ENCODE assay signal across 1 cellular context in the genomic region with DNA sequence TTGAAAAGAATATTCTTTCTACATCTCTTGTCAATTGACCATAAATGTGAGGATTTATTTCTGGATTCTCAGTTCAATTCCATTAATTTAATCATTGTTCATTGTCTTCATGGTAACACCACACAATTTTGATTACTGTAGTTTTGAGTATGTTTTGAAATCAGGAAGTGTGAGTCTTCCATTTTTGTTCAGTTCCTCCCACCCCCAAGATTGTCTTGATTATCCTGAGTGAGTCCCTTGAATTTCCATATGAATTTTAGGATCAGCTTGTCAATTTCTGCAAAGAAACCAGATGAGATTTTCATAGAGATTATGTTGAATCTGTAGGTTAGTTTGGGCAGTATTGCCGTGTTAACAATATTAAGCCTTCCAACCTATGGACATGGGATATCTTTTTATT.
TF ChIP-seq lines count a peak whose summit lies in the region.

No MANE protein-coding gene starts in this region.

TF ChIP-seq in K562, 482 proteins besides CTCF, POLR2A, EP300 and RAD21 (continued from another document and continues in another):
- TF ChIP-seq CHD7 (IDR thresholded peaks at IDR 0.05; ENCODE audit: low read depth, low read length): no peak
- no peak for TF ChIP-seq TCF7L2 (IDR thresholded peaks at IDR 0.05; ENCODE audit: low read depth, low read length)
- peak; percentile 44; the same call in 1 of the 2 replicates for TF ChIP-seq ZNF589 (CRISPR knock-in tag; IDR thresholded peaks at IDR 0.05; ENCODE audit: low read depth)
- no peak for TF ChIP-seq MBD2 (IDR thresholded peaks at IDR 0.05; ENCODE audit: borderline replicate concordance, low read depth)
- no peak for TF ChIP-seq ZNF586 (CRISPR knock-in tag; conservative IDR thresholded peaks at IDR 0.05)
- TF ChIP-seq, protein P1, sequence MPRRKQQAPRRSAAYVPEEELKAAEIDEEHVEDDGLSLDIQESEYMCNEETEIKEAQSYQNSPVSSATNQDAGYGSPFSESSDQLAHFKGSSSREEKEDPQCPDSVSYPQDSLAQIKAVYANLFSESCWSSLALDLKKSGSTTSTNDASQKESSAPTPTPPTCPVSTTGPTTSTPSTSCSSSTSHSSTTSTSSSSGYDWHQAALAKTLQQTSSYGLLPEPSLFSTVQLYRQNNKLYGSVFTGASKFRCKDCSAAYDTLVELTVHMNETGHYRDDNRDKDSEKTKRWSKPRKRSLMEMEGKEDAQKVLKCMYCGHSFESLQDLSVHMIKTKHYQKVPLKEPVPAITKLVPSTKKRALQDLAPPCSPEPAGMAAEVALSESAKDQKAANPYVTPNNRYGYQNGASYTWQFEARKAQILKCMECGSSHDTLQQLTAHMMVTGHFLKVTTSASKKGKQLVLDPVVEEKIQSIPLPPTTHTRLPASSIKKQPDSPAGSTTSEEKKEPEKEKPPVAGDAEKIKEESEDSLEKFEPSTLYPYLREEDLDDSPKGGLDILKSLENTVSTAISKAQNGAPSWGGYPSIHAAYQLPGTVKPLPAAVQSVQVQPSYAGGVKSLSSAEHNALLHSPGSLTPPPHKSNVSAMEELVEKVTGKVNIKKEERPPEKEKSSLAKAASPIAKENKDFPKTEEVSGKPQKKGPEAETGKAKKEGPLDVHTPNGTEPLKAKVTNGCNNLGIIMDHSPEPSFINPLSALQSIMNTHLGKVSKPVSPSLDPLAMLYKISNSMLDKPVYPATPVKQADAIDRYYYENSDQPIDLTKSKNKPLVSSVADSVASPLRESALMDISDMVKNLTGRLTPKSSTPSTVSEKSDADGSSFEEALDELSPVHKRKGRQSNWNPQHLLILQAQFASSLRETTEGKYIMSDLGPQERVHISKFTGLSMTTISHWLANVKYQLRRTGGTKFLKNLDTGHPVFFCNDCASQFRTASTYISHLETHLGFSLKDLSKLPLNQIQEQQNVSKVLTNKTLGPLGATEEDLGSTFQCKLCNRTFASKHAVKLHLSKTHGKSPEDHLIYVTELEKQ (CRISPR knock-in tag; IDR thresholded peaks at IDR 0.05): no peak
- TF ChIP-seq EHMT2 (IDR thresholded peaks at IDR 0.05): no peak
- TF ChIP-seq GTF2E2 (tag; IDR thresholded peaks at IDR 0.05): no peak
- TF ChIP-seq ZFX (CRISPR knock-in tag; IDR thresholded peaks at IDR 0.05): no peak
- no peak for TF ChIP-seq TARDBP (IDR thresholded peaks at IDR 0.05)
- TF ChIP-seq SETDB1 (IDR thresholded peaks at IDR 0.05; ENCODE audit: low read length): no peak
- no peak for TF ChIP-seq ZNF512 (tag; IDR thresholded peaks at IDR 0.05)
- TF ChIP-seq KHSRP (IDR thresholded peaks at IDR 0.05): no peak
- no peak for TF ChIP-seq KLF13 (tag; IDR thresholded peaks at IDR 0.05; ENCODE audit: borderline replicate concordance, low read depth)
- peak; percentile 36; the same call in 1 of the 2 replicates for TF ChIP-seq SPI1 (IDR thresholded peaks at IDR 0.05; ENCODE audit: borderline replicate concordance, low read depth, low read length)
- TF ChIP-seq GABPB2 (CRISPR knock-in tag; conservative IDR thresholded peaks at IDR 0.05): no peak
- TF ChIP-seq ZNF79 (CRISPR knock-in tag; IDR thresholded peaks at IDR 0.05; ENCODE audit: low read depth): no peak
- no peak for TF ChIP-seq DPF2 (IDR thresholded peaks at IDR 0.05)
- TF ChIP-seq, protein P2, sequence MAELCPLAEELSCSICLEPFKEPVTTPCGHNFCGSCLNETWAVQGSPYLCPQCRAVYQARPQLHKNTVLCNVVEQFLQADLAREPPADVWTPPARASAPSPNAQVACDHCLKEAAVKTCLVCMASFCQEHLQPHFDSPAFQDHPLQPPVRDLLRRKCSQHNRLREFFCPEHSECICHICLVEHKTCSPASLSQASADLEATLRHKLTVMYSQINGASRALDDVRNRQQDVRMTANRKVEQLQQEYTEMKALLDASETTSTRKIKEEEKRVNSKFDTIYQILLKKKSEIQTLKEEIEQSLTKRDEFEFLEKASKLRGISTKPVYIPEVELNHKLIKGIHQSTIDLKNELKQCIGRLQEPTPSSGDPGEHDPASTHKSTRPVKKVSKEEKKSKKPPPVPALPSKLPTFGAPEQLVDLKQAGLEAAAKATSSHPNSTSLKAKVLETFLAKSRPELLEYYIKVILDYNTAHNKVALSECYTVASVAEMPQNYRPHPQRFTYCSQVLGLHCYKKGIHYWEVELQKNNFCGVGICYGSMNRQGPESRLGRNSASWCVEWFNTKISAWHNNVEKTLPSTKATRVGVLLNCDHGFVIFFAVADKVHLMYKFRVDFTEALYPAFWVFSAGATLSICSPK (IDR thresholded peaks at IDR 0.05; ENCODE audit: borderline replicate concordance): no peak
- TF ChIP-seq MAFK (IDR thresholded peaks at IDR 0.05; ENCODE audit: low read length): no peak
- no peak for TF ChIP-seq FOXP4 (CRISPR knock-in tag; IDR thresholded peaks at IDR 0.05; ENCODE audit: borderline replicate concordance)
- no peak for TF ChIP-seq FOXM1 (IDR thresholded peaks at IDR 0.05; ENCODE audit: low read depth)
- TF ChIP-seq FOXM1 (CRISPR knock-in tag; IDR thresholded peaks at IDR 0.05; ENCODE audit: low read depth): no peak
- TF ChIP-seq ZNF239 (CRISPR knock-in tag; IDR thresholded peaks at IDR 0.05): peak; percentile 28; the same call in 1 of the 2 replicates
- no peak for TF ChIP-seq HDGF (IDR thresholded peaks at IDR 0.05)
- TF ChIP-seq ZNF444 (CRISPR knock-in tag; IDR thresholded peaks at IDR 0.05): no peak
- TF ChIP-seq MYNN (IDR thresholded peaks at IDR 0.05): no peak
- TF ChIP-seq MYNN (CRISPR knock-in tag; IDR thresholded peaks at IDR 0.05): no peak
- no peak for TF ChIP-seq NR2C1 (IDR thresholded peaks at IDR 0.05)
- TF ChIP-seq NR2C1 (tag; IDR thresholded peaks at IDR 0.05): no peak
- TF ChIP-seq MAZ (CRISPR knock-in tag; conservative IDR thresholded peaks at IDR 0.05 in 1 of 2, IDR thresholded peaks at IDR 0.05 in 1 of 2): 0 out of 4 replicates have a peak, but pooled peaks of 1 of the 2 experiments have one; percentile 18
- TF ChIP-seq, protein P3, sequence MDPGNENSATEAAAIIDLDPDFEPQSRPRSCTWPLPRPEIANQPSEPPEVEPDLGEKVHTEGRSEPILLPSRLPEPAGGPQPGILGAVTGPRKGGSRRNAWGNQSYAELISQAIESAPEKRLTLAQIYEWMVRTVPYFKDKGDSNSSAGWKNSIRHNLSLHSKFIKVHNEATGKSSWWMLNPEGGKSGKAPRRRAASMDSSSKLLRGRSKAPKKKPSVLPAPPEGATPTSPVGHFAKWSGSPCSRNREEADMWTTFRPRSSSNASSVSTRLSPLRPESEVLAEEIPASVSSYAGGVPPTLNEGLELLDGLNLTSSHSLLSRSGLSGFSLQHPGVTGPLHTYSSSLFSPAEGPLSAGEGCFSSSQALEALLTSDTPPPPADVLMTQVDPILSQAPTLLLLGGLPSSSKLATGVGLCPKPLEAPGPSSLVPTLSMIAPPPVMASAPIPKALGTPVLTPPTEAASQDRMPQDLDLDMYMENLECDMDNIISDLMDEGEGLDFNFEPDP (CRISPR knock-in tag; IDR thresholded peaks at IDR 0.05): no peak
- TF ChIP-seq ATF4 (CRISPR knock-in tag; IDR thresholded peaks at IDR 0.05): no peak
- TF ChIP-seq CREM (IDR thresholded peaks at IDR 0.05; ENCODE audit: low read depth): no peak
- TF ChIP-seq JUN (IDR thresholded peaks at IDR 0.05; ENCODE audit: borderline replicate concordance, low read depth, low read length): no peak
- TF ChIP-seq JUN (CRISPR knock-in tag; IDR thresholded peaks at IDR 0.05; ENCODE audit: borderline replicate concordance): no peak
